Comparison of ENCODE assay signal across 9 cellular contexts in the genomic region with DNA sequence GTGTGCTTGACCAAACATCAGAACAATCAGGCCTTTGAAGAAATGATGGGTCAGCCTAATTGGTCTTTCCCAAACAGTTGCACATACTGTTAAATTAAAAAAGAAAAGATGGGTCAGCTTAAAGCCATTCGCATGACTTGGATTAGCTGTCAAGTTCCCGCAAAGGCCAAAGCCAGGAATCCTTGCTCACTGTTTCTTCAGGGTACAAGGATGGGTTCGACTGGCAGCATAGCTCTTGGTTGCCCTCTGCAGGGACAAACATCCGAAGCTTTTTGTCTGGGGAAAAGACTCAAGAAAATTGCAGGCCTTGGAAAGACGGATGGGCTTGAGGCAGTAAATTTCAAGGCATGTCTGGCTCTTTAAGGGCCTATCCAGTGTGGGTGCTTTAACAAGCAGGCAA.
DNase-seq lines count a peak whose midpoint lies in the region; ATAC-seq, FAIRE-seq and TF ChIP-seq lines count a peak whose summit lies in the region.
"Had no signal": no experiment of that assay in that cellular context is flagged by ENCODE, and none has a peak within 500 bp of the region (broad histone marks: within the 10 kb centered on the region; RNA-seq: fewer than 3 reads in every experiment).

No MANE protein-coding gene starts in this region.

- 33% methylated on average over 4 of the region's 5 CpGs for WGBS in A549 (ENCODE audit: missing lambda C conversion rate)

- peaks cover 8% of the 10 kb centered on the region for H3K9me3 Mint-ChIP-seq in type B pancreatic cell

- peak; percentile 43 to 51; a peak in 3 of 5 replicates for TF ChIP-seq RAD21 in A549 (conservative IDR thresholded peaks at IDR 0.05 in 1 of 2, IDR thresholded peaks at IDR 0.05 in 1 of 2)

- DNase-seq in A549 (ENCODE audit: low read depth in 1 of 2, low spot score in 1 of 2) (peak in 1 of 2 experiments; percentile 34), H54 (ENCODE audit: insufficient read length, low spot score) (no peak), amniotic stem cell (lab: John Stamatoyannopoulos, UW) (peak; percentile 1), iPS-NIHi11 (ENCODE audit: low spot score) (peak; percentile 62), type B pancreatic cell (ENCODE audit: extremely low spot score, unreplicated experiment) (peak; percentile 67), LoVo (ENCODE audit: low spot score) (no peak)

- TF ChIP-seq CTCF in A549 (IDR thresholded peaks at IDR 0.05), result peak; percentile 15; the same call in 1 of the 3 replicates
- peak; percentile 80 for TF ChIP-seq CTCF in type B pancreatic cell (conservative IDR thresholded peaks at IDR 0.05)

- H3K4me1 Mint-ChIP-seq in type B pancreatic cell (ENCODE audit: unreplicated experiment), result peaks cover 18% of the 10 kb centered on the region

- no peaks in the 10 kb centered on the region for H3K9me3 ChIP-seq in A549

- POLR2A ChIA-PET in A549 (lab: Yijun Ruan, JAX), result no interaction called here

- H3K4me3 Mint-ChIP-seq in type B pancreatic cell, result no peak overlapping the region

- H3K4me1 ChIP-seq in A549, result no peaks in the 10 kb centered on the region

- peaks cover 5% of the 10 kb centered on the region for H3K36me3 Mint-ChIP-seq in type B pancreatic cell

- H3K4me3 ChIP-seq in A549, result no peak overlapping the region

- ATAC-seq in A549, result no peak
- no peak for ATAC-seq in HG02678 (IDR thresholded peaks at IDR 0.05; ENCODE audit: unreplicated experiment)
- no peak for ATAC-seq in HG03095 (IDR thresholded peaks at IDR 0.05; ENCODE audit: unreplicated experiment)

- CTCF ChIA-PET in A549 (lab: Yijun Ruan, JAX), result interaction anchor here (0.6 kb wide), 1 partner anchor 1651 kb away, joined by 3 read pairs; no protein-coding TSS in a partner anchor

- no peak overlapping the region for H3K4me2 ChIP-seq in A549

- no peak for TF ChIP-seq POLR2A in A549 (IDR thresholded peaks at IDR 0.05; ENCODE audit: low read length)
- TF ChIP-seq POLR2A in H54 (IDR thresholded peaks at IDR 0.05; ENCODE audit: low read depth, low read length), result no peak

- FAIRE-seq in A549 (lab: Jason Lieb, UNC), result no peak
- FAIRE-seq in H54 (lab: Jason Lieb, UNC), result peak; percentile 11
- FAIRE-seq: colon had no signal

- H3K27ac ChIP-seq in A549, result no peak overlapping the region

- no peaks in the 10 kb centered on the region for H3K27me3 Mint-ChIP-seq in type B pancreatic cell

- no peak overlapping the region for H3K27ac Mint-ChIP-seq in type B pancreatic cell

- TF ChIP-seq EP300 in A549 (IDR thresholded peaks at IDR 0.05), result no peak

TF ChIP-seq in A549, 52 proteins besides CTCF, POLR2A, EP300 and RAD21:
- TF ChIP-seq NPAS2 (CRISPR knock-in tag; IDR thresholded peaks at IDR 0.05; ENCODE audit: borderline replicate concordance) (no peak), RARB (CRISPR knock-in tag; IDR thresholded peaks at IDR 0.05) (no peak), BHLHE40 (IDR thresholded peaks at IDR 0.05; ENCODE audit: low read depth, low read length) (no peak), NFE2L2 (conservative IDR thresholded peaks at IDR 0.05; ENCODE audit: low read length) (no peak), HEYL (CRISPR knock-in tag; IDR thresholded peaks at IDR 0.05) (no peak), REST (IDR thresholded peaks at IDR 0.05) (no peak), SMC3 (IDR thresholded peaks at IDR 0.05) (0 out of 3 replicates have a peak, but pooled peaks have one; percentile 21)
TF ChIP-seq in A549: peak in this region for 1.

Comparison
In these comparisons a context has a peak if more than half of its experiments do, and no peak if none do; other contexts are left out.
1. DNase-seq: peak in amniotic stem cell (single experiment), iPS-NIHi11 (single experiment) and type B pancreatic cell (single experiment); none in H54 (single experiment) and LoVo (single experiment).